In the genomic region with DNA sequence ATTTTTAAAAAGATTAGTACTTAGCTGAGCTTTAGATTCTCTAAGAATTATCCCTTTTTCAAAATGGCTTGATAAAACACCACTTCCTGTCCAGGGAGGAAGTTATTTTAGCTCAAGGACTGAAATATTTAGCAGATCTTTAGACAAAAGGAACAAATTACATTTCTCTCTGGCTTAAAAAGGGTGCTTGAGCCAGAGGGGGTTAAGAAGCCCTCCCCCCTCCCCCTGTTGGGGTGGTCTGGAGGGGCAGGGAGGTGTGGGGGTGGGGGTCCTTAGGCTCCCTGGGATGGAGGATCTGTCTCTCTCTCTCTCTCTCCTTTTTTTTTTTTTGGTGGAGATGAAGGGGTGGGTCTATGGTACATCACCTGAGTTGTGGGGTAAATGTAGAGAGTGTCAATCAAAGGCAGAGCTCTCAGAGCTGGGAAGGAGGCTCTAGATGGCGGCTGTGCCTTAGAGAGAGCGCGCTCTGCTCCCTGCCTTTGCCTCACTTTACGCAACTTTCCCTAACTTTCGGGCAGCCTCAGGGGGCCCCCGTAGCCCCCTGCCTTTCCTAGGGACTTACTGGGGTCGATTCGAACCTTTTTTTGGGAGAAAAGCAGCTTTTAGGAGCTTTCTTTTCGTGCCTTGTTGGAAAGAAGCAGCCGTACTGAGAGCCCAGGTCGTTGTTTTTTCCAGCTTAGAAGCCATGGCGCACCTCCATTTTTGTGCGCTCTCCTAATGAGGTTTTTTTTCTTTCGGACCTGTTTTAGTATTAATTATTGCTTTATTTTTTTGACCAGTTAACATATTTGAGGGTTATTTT, we compare ENCODE assay signal across 8 cellular contexts.
DNase-seq lines count a peak whose midpoint lies in the region; ATAC-seq and TF ChIP-seq lines count a peak whose summit lies in the region.

A gene (plus strand): TSS at position 415 of the 802 bp plus-strand sequence. CDS start 914 bp downstream, outside the sequence.

- in situ Hi-C loops in astrocyte of the cerebellum (cut with HindIII; ENCODE audit: low sequenced_read_pairs) = loop anchor here (5.0 kb wide), 1 partner anchor 98 kb away; no protein-coding TSS in a partner anchor

- H3K4me3 ChIP-seq in astrocyte of the cerebellum (ENCODE audit: low read depth, low read length) (peak within 1 kb of the TSS; percentile 74), retinal pigment epithelial cell (ENCODE audit: low read length) (peak within 1 kb of the TSS; percentile 64)

- no peak for TF ChIP-seq CTCF in astrocyte of the cerebellum (IDR thresholded peaks at IDR 0.05; ENCODE audit: low read depth, low read length, missing control alignments)
- no peak for TF ChIP-seq CTCF in retinal pigment epithelial cell (conservative IDR thresholded peaks at IDR 0.05; ENCODE audit: low read depth, low read length)

- DNase-seq in activated gamma-delta T cell treated with Interleukin-2 at 50 U/mL for 16 hours = peak; percentile 62
- no peak for DNase-seq in activated gamma-delta T cell (lab: John Stamatoyannopoulos, UW)
- peak; percentile 88 for DNase-seq in NCI-H187 treated with DMSO at 0.1 percent for 48 hours (lab: John Stamatoyannopoulos, UW)
- DNase-seq in T-helper 2 cell = peak; percentile 35 to 94 (median 64)
- DNase-seq in astrocyte of the cerebellum (ENCODE audit: low read depth) = peak; percentile 78
- DNase-seq in hippocampal formation (lab: John Stamatoyannopoulos, UW) = peak; percentile 48 to 81
- DNase-seq in retinal pigment epithelial cell (ENCODE audit: low read depth) = peak; percentile 77

- ATAC-seq in HG02973 (IDR thresholded peaks at IDR 0.05; ENCODE audit: unreplicated experiment) = peak; percentile 69
